1 cellular context compared by ENCODE assay signal in the genomic region with DNA sequence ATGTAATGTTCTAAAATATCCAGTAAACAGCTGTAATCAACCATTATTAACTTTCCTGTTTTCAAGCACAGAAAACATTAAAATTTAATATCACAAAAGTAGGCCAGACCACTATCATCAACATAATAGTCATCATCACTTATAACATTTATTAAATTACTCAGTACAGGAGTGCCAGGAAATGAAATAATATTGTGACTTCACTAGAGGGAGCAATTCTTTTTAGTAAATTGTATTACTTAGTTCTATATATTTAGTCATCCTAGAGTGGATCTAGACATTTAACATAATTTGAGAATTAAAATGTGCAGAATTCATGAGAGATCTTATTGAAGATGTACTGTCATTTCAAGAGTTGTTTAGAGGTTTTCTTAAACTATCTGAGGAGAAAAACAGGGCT.
TF ChIP-seq lines count a peak whose summit lies in the region.

No MANE protein-coding gene starts in this region.

TF ChIP-seq in HCT116, 20 proteins besides CTCF, POLR2A, EP300 and RAD21 (continued from another document):
- TF ChIP-seq, protein P1, sequence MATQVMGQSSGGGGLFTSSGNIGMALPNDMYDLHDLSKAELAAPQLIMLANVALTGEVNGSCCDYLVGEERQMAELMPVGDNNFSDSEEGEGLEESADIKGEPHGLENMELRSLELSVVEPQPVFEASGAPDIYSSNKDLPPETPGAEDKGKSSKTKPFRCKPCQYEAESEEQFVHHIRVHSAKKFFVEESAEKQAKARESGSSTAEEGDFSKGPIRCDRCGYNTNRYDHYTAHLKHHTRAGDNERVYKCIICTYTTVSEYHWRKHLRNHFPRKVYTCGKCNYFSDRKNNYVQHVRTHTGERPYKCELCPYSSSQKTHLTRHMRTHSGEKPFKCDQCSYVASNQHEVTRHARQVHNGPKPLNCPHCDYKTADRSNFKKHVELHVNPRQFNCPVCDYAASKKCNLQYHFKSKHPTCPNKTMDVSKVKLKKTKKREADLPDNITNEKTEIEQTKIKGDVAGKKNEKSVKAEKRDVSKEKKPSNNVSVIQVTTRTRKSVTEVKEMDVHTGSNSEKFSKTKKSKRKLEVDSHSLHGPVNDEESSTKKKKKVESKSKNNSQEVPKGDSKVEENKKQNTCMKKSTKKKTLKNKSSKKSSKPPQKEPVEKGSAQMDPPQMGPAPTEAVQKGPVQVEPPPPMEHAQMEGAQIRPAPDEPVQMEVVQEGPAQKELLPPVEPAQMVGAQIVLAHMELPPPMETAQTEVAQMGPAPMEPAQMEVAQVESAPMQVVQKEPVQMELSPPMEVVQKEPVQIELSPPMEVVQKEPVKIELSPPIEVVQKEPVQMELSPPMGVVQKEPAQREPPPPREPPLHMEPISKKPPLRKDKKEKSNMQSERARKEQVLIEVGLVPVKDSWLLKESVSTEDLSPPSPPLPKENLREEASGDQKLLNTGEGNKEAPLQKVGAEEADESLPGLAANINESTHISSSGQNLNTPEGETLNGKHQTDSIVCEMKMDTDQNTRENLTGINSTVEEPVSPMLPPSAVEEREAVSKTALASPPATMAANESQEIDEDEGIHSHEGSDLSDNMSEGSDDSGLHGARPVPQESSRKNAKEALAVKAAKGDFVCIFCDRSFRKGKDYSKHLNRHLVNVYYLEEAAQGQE (IDR thresholded peaks at IDR 0.05; ENCODE audit: low read depth) = no peak
- no peak for TF ChIP-seq ZNF274 (IDR thresholded peaks at IDR 0.05; ENCODE audit: low read depth, low read length)
- no peak for TF ChIP-seq ZFX (IDR thresholded peaks at IDR 0.05)
- no peak for TF ChIP-seq ZBTB33 (IDR thresholded peaks at IDR 0.05; ENCODE audit: extremely low read depth, insufficient replicate concordance, low read length)
- TF ChIP-seq SRF (IDR thresholded peaks at IDR 0.05; ENCODE audit: low read depth) = no peak
TF ChIP-seq in HCT116: peak in this region for 0.
